1 cellular context compared by ENCODE assay signal in genomic region chr12:22276313-22276712, GRCh38.
TF ChIP-seq lines count a peak whose summit lies in the region.

No MANE protein-coding gene starts in this region.

TF ChIP-seq in IMR-90, 13 proteins besides CTCF, POLR2A, EP300 and RAD21 (continued from another document):
- no peak for TF ChIP-seq USF2 (IDR thresholded peaks at IDR 0.05; ENCODE audit: low read depth, low read length)
- no peak for TF ChIP-seq MXI1 (IDR thresholded peaks at IDR 0.05; ENCODE audit: borderline replicate concordance, low read depth, low read length)
